In the genomic region with DNA sequence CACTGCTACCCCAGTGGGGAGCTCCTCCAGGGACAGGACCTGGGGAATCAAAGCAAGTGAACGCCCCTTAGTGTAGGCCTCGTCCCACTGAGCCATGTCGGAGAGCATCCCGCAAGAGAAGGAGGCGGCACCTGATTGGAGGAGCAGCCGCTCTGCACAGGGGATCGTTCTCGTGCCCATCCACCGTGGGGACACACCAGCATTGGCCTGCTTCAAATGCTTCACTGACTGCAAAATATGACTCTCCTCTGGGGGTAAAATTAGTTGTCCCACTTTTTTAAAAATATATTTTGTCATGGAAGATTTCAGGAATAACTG, we compare ENCODE assay signal across 21 cellular contexts.
"Had no signal": no experiment of that assay in that cellular context is flagged by ENCODE, and none has a peak within 500 bp of the region (broad histone marks: within the 10 kb centered on the region; RNA-seq: fewer than 3 reads in every experiment).

No MANE protein-coding gene starts in this region.

- DNase-seq: IMR-90, Karpas-422, KG1, MG63, NCI-H1092, NCI-H1105 treated with DMSO at 0.1 percent for 48 hours, NCI-H1417 treated with DMSO at 0.1 percent for 48 hours, NCI-H1694 treated with DMSO at 0.1 percent for 48 hours, NCI-H1930, NCI-H2081, NCI-H2107, NCI-H2227 treated with DMSO at 0.1 percent for 48 hours, NCI-H524 treated with DMSO at 0.1 percent for 48 hours, NCI-H69, NCI-H774, SK-N-SH, SW 1271 had no signal

- H3K4me3 ChIP-seq: MG63 had no signal

- H3K27me3 ChIP-seq: MG63 had no signal

- ATAC-seq: HepG2, Panc1, PC-3 had no signal

- FAIRE-seq: HepG2 had no signal

- H3K36me3 ChIP-seq: MG63 had no signal

- H3K9me3 ChIP-seq: MG63, SK-N-SH had no signal

- H3K4me2 ChIP-seq: SK-N-SH had no signal

- H3K9ac ChIP-seq: SK-N-SH had no signal

- H3K27ac ChIP-seq: RWPE1 had no signal
